ENCODE assay signal across 11 cellular contexts in the genomic region with DNA sequence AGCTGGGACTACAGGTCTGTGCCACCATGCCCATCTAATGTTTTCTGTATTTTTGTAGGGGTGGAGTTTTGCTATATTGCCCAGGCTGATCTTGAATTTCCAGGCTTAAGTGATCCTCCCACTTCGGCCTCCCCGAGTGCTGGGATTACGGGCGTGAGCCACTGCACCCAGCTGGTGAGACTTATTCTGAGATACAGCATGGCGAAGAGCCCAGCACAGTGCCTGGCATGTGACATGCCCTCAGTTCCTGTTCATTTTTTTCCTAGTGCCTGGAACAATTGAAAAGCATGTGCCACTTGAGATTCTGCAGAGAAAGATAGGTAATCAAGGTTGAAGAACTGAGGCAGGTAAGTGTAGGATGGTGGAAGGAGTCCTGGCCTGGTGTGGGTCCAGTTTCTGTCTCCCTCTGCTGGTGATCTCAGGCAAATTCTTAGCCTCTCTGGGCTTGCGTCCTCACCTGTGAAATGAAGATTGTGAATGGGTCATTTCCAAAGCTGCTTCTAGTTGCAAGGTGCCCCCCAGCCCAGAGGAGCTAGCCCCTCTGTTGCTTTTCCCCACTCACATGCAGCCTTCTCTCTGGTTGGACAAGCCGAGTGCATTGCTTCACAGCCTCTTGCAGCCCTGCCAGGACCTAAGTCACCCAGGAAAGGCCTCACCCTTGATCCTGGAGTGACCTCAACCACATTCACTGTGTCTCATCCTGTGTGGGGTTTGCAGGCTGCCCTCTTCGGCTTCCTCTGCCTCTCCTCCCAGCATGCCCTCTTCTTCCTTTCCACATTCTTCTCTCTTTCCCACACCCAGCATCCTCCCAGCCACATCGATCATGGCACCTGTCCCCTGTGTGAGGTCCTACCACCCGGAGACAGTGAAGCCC. TPM values are rescaled to one million over a fixed set of nuclear protein-coding genes. Genes with fewer than 3 reads are reported as not detected.
DNase-seq lines count a peak whose midpoint lies in the region; ATAC-seq, FAIRE-seq and TF ChIP-seq lines count a peak whose summit lies in the region.
"Had no signal": no experiment of that assay in that cellular context is flagged by ENCODE, and none has a peak within 500 bp of the region (broad histone marks: within the 10 kb centered on the region; RNA-seq: fewer than 3 reads in every experiment).

No MANE protein-coding gene starts in this region.

- H3K9me3 ChIP-seq in WERI-Rb-1 (ENCODE audit: severe bottlenecking): no peaks in the 10 kb centered on the region
- H3K9me3 ChIP-seq: psoas muscle, tibial nerve had no signal

- H3K36me3 Mint-ChIP-seq in glutamatergic neuron (ENCODE audit: unreplicated experiment): no peaks in the 10 kb centered on the region
- H3K36me3 Mint-ChIP-seq in natural killer cell treated with Interleukin-12 subunit alpha and Interleukin-12 subunit beta and Interleukin-15 and Interleukin-18, amount 100 ng/mL, for 72 hours: no peaks in the 10 kb centered on the region

- ATAC-seq in GM19328 (IDR thresholded peaks at IDR 0.05; ENCODE audit: unreplicated experiment) (no peak), GM21423 (IDR thresholded peaks at IDR 0.05; ENCODE audit: unreplicated experiment) (no peak), HG03469 (IDR thresholded peaks at IDR 0.05; ENCODE audit: unreplicated experiment) (no peak)
- ATAC-seq in natural killer cell treated with Interleukin-12 subunit alpha and Interleukin-12 subunit beta and Interleukin-15 and Interleukin-18, amount 100 ng/mL, for 72 hours: no peak
- ATAC-seq: psoas muscle had no signal

- H3K27ac Mint-ChIP-seq in glutamatergic neuron (ENCODE audit: unreplicated experiment): no peak overlapping the region
- no peak overlapping the region for H3K27ac Mint-ChIP-seq in natural killer cell treated with Interleukin-12 subunit alpha and Interleukin-12 subunit beta and Interleukin-15 and Interleukin-18, amount 100 ng/mL, for 72 hours

- FAIRE-seq in GM18507 (lab: Jason Lieb, UNC): peak; percentile 65

- peaks cover 4% of the 10 kb centered on the region for H3K9me3 Mint-ChIP-seq in glutamatergic neuron (ENCODE audit: unreplicated experiment)
- H3K9me3 Mint-ChIP-seq in natural killer cell treated with Interleukin-12 subunit alpha and Interleukin-12 subunit beta and Interleukin-15 and Interleukin-18, amount 100 ng/mL, for 72 hours: no peaks in the 10 kb centered on the region

- H3K4me1 Mint-ChIP-seq in glutamatergic neuron (ENCODE audit: low read depth, unreplicated experiment): no peaks in the 10 kb centered on the region
- peaks cover 5 to 8% of the 10 kb centered on the region in 2 donors for H3K4me1 Mint-ChIP-seq in natural killer cell treated with Interleukin-12 subunit alpha and Interleukin-12 subunit beta and Interleukin-15 and Interleukin-18, amount 100 ng/mL, for 72 hours (ENCODE audit: low read depth in 2 of 2)

- no peaks in the 10 kb centered on the region for H3K36me3 ChIP-seq in WERI-Rb-1
- H3K36me3 ChIP-seq: tibial nerve had no signal

- H3K27me3 ChIP-seq in WERI-Rb-1 (ENCODE audit: insufficient read depth, low read depth, severe bottlenecking): no peaks in the 10 kb centered on the region

- H3K4me3 ChIP-seq in WERI-Rb-1 (ENCODE audit: low read depth, low read length): no peak overlapping the region
- H3K4me3 ChIP-seq: psoas muscle, tibial nerve had no signal

- no peak overlapping the region for H3K4me3 Mint-ChIP-seq in glutamatergic neuron (ENCODE audit: unreplicated experiment)
- no peak overlapping the region for H3K4me3 Mint-ChIP-seq in natural killer cell treated with Interleukin-12 subunit alpha and Interleukin-12 subunit beta and Interleukin-15 and Interleukin-18, amount 100 ng/mL, for 72 hours

- TF ChIP-seq CTCF in C4-2B (conservative IDR thresholded peaks at IDR 0.05): peak; percentile 74
- TF ChIP-seq CTCF in WERI-Rb-1 (IDR thresholded peaks at IDR 0.05; ENCODE audit: low read depth, low read length): peak; percentile 53
- peak; percentile 30 for TF ChIP-seq CTCF in glutamatergic neuron (IDR thresholded peaks at IDR 0.05; ENCODE audit: partially characterized antibody, unreplicated experiment)

- H3K27me3 Mint-ChIP-seq in glutamatergic neuron (ENCODE audit: unreplicated experiment): peaks cover 3% of the 10 kb centered on the region
- H3K27me3 Mint-ChIP-seq in natural killer cell treated with Interleukin-12 subunit alpha and Interleukin-12 subunit beta and Interleukin-15 and Interleukin-18, amount 100 ng/mL, for 72 hours: peaks cover 13 to 20% of the 10 kb centered on the region in 2 donors

- no peak overlapping the region for H3K27ac ChIP-seq in C4-2B
- H3K27ac ChIP-seq in WERI-Rb-1: no peak overlapping the region
- H3K27ac ChIP-seq: psoas muscle, tibial nerve had no signal

- DNase-seq in GM18507 (ENCODE audit: extremely low spot score, insufficient read length, low read depth): no peak
- DNase-seq in WERI-Rb-1: no peak
- no peak for DNase-seq in glutamatergic neuron
- DNase-seq in natural killer cell treated with Interleukin-12 subunit alpha and Interleukin-12 subunit beta and Interleukin-15 and Interleukin-18, amount 100 ng/mL, for 72 hours (ENCODE audit: low spot score): no peak
- DNase-seq: NCI-H2081, psoas muscle had no signal

RNA-seq across cellular contexts. Expression of gene RHCG, which starts 4.3 kb away (rescaled TPM):
- total RNA-seq in glutamatergic neuron (ENCODE audit: unreplicated experiment): not detected
- total RNA-seq in natural killer cell treated with Interleukin-12 subunit alpha and Interleukin-12 subunit beta and Interleukin-15 and Interleukin-18, amount 100 ng/mL, for 72 hours: not detected
